In the genomic region with DNA sequence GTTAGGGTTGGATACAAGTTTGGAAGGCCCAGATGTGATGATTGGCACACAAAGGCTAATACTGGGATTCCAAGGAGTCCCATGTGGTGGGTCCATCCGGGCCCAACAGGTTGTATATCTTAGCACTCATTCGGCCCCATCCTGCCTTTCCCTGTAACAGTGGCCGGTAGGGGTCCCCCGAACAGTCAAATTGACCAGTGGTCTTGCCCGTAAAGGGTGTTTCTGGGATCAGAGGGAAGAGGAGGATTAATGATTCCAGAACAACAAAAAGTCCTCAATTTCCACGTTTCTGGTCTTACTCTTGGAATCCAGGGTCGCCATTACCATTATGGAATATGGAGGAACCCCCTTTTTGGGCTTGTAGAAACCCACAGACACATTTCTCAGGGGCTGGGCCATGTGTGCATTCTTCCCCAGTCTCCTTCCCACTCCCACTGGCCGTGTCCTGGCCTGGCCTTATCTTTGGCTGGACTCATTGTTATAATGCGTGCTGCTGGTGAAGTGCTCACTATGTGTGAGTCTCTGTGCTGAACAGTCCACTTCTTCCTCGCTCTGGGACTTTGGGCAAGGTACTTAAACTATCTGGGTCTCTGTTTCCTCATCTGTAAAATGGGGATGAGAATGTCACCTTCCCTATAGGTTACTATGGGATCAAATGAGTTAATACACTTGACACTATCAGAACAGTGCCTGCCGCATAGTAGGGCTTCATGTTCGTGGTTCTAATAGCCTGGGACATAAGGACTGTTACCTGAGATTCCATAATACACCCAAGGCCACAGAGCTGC, we compare ENCODE assay signal across 2 cellular contexts.
TF ChIP-seq lines count a peak whose summit lies in the region.

No MANE protein-coding gene starts in this region.

TF ChIP-seq in HepG2, 621 proteins besides CTCF, POLR2A, EP300 and RAD21 (continues in another document):
- TF ChIP-seq, protein P1, sequence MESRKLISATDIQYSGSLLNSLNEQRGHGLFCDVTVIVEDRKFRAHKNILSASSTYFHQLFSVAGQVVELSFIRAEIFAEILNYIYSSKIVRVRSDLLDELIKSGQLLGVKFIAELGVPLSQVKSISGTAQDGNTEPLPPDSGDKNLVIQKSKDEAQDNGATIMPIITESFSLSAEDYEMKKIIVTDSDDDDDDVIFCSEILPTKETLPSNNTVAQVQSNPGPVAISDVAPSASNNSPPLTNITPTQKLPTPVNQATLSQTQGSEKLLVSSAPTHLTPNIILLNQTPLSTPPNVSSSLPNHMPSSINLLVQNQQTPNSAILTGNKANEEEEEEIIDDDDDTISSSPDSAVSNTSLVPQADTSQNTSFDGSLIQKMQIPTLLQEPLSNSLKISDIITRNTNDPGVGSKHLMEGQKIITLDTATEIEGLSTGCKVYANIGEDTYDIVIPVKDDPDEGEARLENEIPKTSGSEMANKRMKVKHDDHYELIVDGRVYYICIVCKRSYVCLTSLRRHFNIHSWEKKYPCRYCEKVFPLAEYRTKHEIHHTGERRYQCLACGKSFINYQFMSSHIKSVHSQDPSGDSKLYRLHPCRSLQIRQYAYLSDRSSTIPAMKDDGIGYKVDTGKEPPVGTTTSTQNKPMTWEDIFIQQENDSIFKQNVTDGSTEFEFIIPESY (CRISPR knock-in tag; IDR thresholded peaks at IDR 0.05), result no peak
- TF ChIP-seq, protein P2, sequence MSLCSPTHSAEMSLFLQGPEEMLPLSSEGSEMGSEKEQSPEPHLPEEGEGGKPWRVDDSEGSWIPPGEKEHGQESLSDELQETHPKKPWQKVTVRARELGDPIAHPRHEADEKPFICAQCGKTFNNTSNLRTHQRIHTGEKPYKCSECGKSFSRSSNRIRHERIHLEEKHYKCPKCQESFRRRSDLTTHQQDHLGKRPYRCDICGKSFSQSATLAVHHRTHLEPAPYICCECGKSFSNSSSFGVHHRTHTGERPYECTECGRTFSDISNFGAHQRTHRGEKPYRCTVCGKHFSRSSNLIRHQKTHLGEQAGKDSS (CRISPR knock-in tag; IDR thresholded peaks at IDR 0.05; ENCODE audit: borderline replicate concordance, low read depth), result no peak
- TF ChIP-seq, protein P3, sequence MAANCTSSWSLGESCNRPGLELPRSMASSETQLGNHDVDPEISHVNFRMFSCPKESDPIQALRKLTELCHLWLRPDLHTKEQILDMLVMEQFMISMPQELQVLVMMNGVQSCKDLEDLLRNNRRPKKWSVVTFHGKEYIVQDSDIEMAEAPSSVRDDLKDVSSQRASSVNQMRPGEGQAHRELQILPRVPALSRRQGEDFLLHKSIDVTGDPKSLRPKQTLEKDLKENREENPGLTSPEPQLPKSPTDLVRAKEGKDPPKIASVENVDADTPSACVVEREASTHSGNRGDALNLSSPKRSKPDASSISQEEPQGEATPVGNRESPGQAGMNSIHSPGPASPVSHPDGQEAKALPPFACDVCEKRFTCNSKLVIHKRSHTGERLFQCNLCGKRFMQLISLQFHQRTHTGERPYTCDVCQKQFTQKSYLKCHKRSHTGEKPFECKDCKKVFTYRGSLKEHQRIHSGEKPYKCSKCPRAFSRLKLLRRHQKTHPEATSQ (CRISPR knock-in tag; IDR thresholded peaks at IDR 0.05; ENCODE audit: borderline replicate concordance), result no peak
- no peak for TF ChIP-seq WIZ (CRISPR knock-in tag; IDR thresholded peaks at IDR 0.05)
- TF ChIP-seq, protein P4, sequence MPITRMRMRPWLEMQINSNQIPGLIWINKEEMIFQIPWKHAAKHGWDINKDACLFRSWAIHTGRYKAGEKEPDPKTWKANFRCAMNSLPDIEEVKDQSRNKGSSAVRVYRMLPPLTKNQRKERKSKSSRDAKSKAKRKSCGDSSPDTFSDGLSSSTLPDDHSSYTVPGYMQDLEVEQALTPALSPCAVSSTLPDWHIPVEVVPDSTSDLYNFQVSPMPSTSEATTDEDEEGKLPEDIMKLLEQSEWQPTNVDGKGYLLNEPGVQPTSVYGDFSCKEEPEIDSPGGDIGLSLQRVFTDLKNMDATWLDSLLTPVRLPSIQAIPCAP (CRISPR knock-in tag; IDR thresholded peaks at IDR 0.05; ENCODE audit: low read depth), result no peak
- no peak for TF ChIP-seq AKAP8 (CRISPR knock-in tag; IDR thresholded peaks at IDR 0.05)
- no peak for TF ChIP-seq ZBTB7B (CRISPR knock-in tag; IDR thresholded peaks at IDR 0.05)
- TF ChIP-seq, protein P5, sequence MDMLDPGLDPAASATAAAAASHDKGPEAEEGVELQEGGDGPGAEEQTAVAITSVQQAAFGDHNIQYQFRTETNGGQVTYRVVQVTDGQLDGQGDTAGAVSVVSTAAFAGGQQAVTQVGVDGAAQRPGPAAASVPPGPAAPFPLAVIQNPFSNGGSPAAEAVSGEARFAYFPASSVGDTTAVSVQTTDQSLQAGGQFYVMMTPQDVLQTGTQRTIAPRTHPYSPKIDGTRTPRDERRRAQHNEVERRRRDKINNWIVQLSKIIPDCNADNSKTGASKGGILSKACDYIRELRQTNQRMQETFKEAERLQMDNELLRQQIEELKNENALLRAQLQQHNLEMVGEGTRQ (IDR thresholded peaks at IDR 0.05; ENCODE audit: low read depth, low read length), result no peak
- TF ChIP-seq, protein P5 (CRISPR knock-in tag; IDR thresholded peaks at IDR 0.05; ENCODE audit: borderline replicate concordance), result no peak
- no peak for TF ChIP-seq ZNF530 (CRISPR knock-in tag; IDR thresholded peaks at IDR 0.05; ENCODE audit: low read depth)
- no peak for TF ChIP-seq KLF12 (CRISPR knock-in tag; IDR thresholded peaks at IDR 0.05; ENCODE audit: borderline replicate concordance)

TF ChIP-seq in WTC11, 78 proteins besides CTCF, POLR2A, EP300 and RAD21 (continued from another document):
- no peak for TF ChIP-seq ZNF219 (CRISPR knock-in tag; IDR thresholded peaks at IDR 0.05; ENCODE audit: borderline replicate concordance)
- TF ChIP-seq, protein P6, sequence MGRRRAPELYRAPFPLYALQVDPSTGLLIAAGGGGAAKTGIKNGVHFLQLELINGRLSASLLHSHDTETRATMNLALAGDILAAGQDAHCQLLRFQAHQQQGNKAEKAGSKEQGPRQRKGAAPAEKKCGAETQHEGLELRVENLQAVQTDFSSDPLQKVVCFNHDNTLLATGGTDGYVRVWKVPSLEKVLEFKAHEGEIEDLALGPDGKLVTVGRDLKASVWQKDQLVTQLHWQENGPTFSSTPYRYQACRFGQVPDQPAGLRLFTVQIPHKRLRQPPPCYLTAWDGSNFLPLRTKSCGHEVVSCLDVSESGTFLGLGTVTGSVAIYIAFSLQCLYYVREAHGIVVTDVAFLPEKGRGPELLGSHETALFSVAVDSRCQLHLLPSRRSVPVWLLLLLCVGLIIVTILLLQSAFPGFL (CRISPR knock-in tag; IDR thresholded peaks at IDR 0.05; ENCODE audit: borderline replicate concordance), result no peak
- TF ChIP-seq PRRX2 (CRISPR knock-in tag; IDR thresholded peaks at IDR 0.05), result no peak
- TF ChIP-seq, protein P7, sequence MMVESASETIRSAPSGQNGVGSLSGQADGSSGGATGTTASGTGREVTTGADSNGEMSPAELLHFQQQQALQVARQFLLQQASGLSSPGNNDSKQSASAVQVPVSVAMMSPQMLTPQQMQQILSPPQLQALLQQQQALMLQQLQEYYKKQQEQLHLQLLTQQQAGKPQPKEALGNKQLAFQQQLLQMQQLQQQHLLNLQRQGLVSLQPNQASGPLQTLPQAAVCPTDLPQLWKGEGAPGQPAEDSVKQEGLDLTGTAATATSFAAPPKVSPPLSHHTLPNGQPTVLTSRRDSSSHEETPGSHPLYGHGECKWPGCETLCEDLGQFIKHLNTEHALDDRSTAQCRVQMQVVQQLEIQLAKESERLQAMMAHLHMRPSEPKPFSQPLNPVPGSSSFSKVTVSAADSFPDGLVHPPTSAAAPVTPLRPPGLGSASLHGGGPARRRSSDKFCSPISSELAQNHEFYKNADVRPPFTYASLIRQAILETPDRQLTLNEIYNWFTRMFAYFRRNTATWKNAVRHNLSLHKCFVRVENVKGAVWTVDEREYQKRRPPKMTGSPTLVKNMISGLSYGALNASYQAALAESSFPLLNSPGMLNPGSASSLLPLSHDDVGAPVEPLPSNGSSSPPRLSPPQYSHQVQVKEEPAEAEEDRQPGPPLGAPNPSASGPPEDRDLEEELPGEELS (CRISPR knock-in tag; IDR thresholded peaks at IDR 0.05), result no peak
- TF ChIP-seq, protein P8, sequence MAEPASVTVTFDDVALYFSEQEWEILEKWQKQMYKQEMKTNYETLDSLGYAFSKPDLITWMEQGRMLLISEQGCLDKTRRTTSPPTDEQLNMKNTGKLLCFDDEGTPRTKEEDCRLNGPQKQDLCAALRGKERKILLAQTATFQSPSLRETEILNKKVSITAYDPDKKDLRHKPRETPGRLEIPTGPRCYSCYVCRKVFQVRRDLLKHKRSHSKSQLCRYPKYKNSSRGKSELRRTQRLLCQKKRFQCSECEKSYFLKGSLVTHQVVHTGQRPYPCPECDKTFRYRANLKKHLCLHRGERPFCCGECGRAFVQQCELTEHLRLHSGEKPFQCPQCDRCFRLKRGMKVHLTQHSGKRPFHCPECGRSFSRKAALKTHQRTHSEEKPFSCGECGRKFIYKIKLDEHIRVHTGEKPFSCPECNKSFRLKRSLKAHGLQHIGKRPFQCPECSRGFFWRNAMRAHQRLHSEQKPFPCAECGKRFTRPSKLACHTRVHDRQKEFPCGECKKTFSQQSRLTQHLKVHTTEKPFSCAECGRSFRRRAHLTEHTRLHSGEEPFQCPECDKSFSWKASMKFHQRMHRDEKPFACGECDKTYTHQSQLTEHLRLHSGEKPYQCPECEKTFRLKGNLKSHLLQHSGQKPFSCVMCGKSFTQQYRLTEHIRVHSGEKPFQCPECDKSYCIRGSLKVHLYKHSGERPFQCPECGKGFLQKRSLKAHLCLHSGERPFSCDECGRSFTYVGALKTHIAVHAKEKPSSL (CRISPR knock-in tag; conservative IDR thresholded peaks at IDR 0.05), result no peak
- TF ChIP-seq, protein P9, sequence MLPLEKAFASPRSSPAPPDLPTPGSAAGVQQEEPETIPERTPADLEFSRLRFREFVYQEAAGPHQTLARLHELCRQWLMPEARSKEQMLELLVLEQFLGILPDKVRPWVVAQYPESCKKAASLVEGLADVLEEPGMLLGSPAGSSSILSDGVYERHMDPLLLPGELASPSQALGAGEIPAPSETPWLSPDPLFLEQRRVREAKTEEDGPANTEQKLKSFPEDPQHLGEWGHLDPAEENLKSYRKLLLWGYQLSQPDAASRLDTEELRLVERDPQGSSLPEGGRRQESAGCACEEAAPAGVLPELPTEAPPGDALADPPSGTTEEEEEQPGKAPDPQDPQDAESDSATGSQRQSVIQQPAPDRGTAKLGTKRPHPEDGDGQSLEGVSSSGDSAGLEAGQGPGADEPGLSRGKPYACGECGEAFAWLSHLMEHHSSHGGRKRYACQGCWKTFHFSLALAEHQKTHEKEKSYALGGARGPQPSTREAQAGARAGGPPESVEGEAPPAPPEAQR (CRISPR knock-in tag; IDR thresholded peaks at IDR 0.05), result no peak
- TF ChIP-seq, protein P10, sequence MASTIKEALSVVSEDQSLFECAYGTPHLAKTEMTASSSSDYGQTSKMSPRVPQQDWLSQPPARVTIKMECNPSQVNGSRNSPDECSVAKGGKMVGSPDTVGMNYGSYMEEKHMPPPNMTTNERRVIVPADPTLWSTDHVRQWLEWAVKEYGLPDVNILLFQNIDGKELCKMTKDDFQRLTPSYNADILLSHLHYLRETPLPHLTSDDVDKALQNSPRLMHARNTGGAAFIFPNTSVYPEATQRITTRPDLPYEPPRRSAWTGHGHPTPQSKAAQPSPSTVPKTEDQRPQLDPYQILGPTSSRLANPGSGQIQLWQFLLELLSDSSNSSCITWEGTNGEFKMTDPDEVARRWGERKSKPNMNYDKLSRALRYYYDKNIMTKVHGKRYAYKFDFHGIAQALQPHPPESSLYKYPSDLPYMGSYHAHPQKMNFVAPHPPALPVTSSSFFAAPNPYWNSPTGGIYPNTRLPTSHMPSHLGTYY (CRISPR knock-in tag; IDR thresholded peaks at IDR 0.05), result no peak
- no peak for TF ChIP-seq TEAD4 (CRISPR knock-in tag; IDR thresholded peaks at IDR 0.05)
- TF ChIP-seq, protein P11, sequence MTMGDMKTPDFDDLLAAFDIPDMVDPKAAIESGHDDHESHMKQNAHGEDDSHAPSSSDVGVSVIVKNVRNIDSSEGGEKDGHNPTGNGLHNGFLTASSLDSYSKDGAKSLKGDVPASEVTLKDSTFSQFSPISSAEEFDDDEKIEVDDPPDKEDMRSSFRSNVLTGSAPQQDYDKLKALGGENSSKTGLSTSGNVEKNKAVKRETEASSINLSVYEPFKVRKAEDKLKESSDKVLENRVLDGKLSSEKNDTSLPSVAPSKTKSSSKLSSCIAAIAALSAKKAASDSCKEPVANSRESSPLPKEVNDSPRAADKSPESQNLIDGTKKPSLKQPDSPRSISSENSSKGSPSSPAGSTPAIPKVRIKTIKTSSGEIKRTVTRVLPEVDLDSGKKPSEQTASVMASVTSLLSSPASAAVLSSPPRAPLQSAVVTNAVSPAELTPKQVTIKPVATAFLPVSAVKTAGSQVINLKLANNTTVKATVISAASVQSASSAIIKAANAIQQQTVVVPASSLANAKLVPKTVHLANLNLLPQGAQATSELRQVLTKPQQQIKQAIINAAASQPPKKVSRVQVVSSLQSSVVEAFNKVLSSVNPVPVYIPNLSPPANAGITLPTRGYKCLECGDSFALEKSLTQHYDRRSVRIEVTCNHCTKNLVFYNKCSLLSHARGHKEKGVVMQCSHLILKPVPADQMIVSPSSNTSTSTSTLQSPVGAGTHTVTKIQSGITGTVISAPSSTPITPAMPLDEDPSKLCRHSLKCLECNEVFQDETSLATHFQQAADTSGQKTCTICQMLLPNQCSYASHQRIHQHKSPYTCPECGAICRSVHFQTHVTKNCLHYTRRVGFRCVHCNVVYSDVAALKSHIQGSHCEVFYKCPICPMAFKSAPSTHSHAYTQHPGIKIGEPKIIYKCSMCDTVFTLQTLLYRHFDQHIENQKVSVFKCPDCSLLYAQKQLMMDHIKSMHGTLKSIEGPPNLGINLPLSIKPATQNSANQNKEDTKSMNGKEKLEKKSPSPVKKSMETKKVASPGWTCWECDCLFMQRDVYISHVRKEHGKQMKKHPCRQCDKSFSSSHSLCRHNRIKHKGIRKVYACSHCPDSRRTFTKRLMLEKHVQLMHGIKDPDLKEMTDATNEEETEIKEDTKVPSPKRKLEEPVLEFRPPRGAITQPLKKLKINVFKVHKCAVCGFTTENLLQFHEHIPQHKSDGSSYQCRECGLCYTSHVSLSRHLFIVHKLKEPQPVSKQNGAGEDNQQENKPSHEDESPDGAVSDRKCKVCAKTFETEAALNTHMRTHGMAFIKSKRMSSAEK (CRISPR knock-in tag; IDR thresholded peaks at IDR 0.05; ENCODE audit: borderline replicate concordance), result no peak
- TF ChIP-seq ZNF121 (CRISPR knock-in tag; IDR thresholded peaks at IDR 0.05), result no peak
